ENCODE assay signal across 9 cellular contexts in genomic region chr5:122311400-122311887, GRCh38. TPM values are rescaled to one million over a fixed set of nuclear protein-coding genes. Genes with fewer than 3 reads are reported as not detected.
A peak's percentile ranks its signal among the peaks of the same experiment; 100 is the strongest.
DNase-seq lines count a peak whose midpoint lies in the region; ATAC-seq and TF ChIP-seq lines count a peak whose summit lies in the region.
"Had no signal": no experiment of that assay in that cellular context is flagged by ENCODE, and none has a peak within 500 bp of the region (broad histone marks: within the 10 kb centered on the region; RNA-seq: fewer than 3 reads in every experiment).

No MANE protein-coding gene starts in this region.

- no TSS peak for BruUV-seq in HCT116 (replicated peaks; lab: Mats Ljungman, UMichigan)

- H3K9ac ChIP-seq in HCT116 (ENCODE audit: low read length) (no peak overlapping the region), colonic mucosa (ENCODE audit: low read depth in 2 of 2, low read length in 2 of 2) (peak overlapping the region in 1 of 2 donors; percentile 37)

- H3K27ac ChIP-seq in ACC112 (ENCODE audit: low read depth, low read length) = no peak overlapping the region
- H3K27ac ChIP-seq in HCT116 (ENCODE audit: low read depth, low read length) = no peak overlapping the region
- no peak overlapping the region for H3K27ac ChIP-seq in colonic mucosa
- no peak overlapping the region for H3K27ac ChIP-seq in muscle layer of duodenum (ENCODE audit: low read length)

- H3K27me3 ChIP-seq in ACC112 (ENCODE audit: insufficient read depth, low read length) (peaks cover 57% of the 10 kb centered on the region), HCT116 (ENCODE audit: insufficient read depth, low read length) (peaks cover 12% of the 10 kb centered on the region; the same call in 1 of the 2 replicates), colonic mucosa (no peaks in the 10 kb centered on the region), muscle layer of duodenum (ENCODE audit: low read depth, low read length) (no peaks in the 10 kb centered on the region)

- DNase-seq in HCT116 (ENCODE audit: low read depth, low spot score) (no peak), colonic mucosa (no peak), KBM-7 (no peak), NCI-H1048 (lab: John Stamatoyannopoulos, UW) (no peak)
- no peak for DNase-seq in activated CD8-positive, alpha-beta memory T cell treated with anti-CD3 and anti-CD28 coated beads, Interleukin-2, amount 50 U/mL, for 4 hours
- no peak for DNase-seq in activated CD8-positive, alpha-beta T cell treated with anti-CD3 and anti-CD28 coated beads, Interleukin-2, amount 10 ng/mL, durations not matched to agents 7 days and 5 days
- DNase-seq: activated CD4-positive, alpha-beta T cell treated with anti-CD3 and anti-CD28 coated beads for 1 hour had no signal

- H3K36me3 ChIP-seq in ACC112 (ENCODE audit: insufficient read depth, low read length) (no peaks in the 10 kb centered on the region), HCT116 (ENCODE audit: control insufficient read depth in 1 of 2, insufficient read depth in 2 of 2, low read length in 2 of 2) (no peaks in the 10 kb centered on the region), colonic mucosa (no peaks in the 10 kb centered on the region), muscle layer of duodenum (ENCODE audit: control insufficient read depth in 1 of 2, insufficient read depth in 2 of 2, low read length in 2 of 2) (no peaks in the 10 kb centered on the region)

- CTCF ChIA-PET in HCT116 (lab: Charles Lee) = no interaction called here
- CTCF ChIA-PET in activated CD8-positive, alpha-beta T cell treated with anti-CD3 and anti-CD28 coated beads, Interleukin-2, amount 10 ng/mL, durations not matched to agents 7 days and 5 days (lab: Charles Lee) = no interaction called here

- H3K79me2 ChIP-seq in ACC112 (ENCODE audit: control insufficient read depth, insufficient read depth, low read length, unreplicated experiment) (no peaks in the 10 kb centered on the region), HCT116 (ENCODE audit: insufficient read depth, low read length) (no peaks in the 10 kb centered on the region)

- no peak overlapping the region for H3K4me3 Mint-ChIP-seq in activated CD8-positive, alpha-beta T cell treated with anti-CD3 and anti-CD28 coated beads, Interleukin-2, amount 10 ng/mL, durations not matched to agents 7 days and 5 days

- H3K4me1 Mint-ChIP-seq in activated CD8-positive, alpha-beta T cell treated with anti-CD3 and anti-CD28 coated beads, Interleukin-2, amount 10 ng/mL, durations not matched to agents 7 days and 5 days (ENCODE audit: low read depth) = peaks cover 3% of the 10 kb centered on the region

- H4K20me1 ChIP-seq in HCT116 (ENCODE audit: insufficient read depth) = no peaks in the 10 kb centered on the region

- H3K27me3 Mint-ChIP-seq in activated CD8-positive, alpha-beta T cell treated with anti-CD3 and anti-CD28 coated beads, Interleukin-2, amount 10 ng/mL, durations not matched to agents 7 days and 5 days (ENCODE audit: low read depth) = peaks cover 51% of the 10 kb centered on the region

- no peak for TF ChIP-seq RAD21 in HCT116 (IDR thresholded peaks at IDR 0.05; ENCODE audit: low read depth)

- H3K4me3 ChIP-seq in ACC112 (ENCODE audit: low read depth, low read length) = peak overlapping the region; percentile 59
- H3K4me3 ChIP-seq in HCT116 (replicated peaks in 1 of 2; ENCODE audit: low read depth in 1 of 2, low read length in 2 of 2) = peak overlapping the region in 1 of 2 experiments; percentile 7; a peak in 1 of 4 replicates
- H3K4me3 ChIP-seq in colonic mucosa = peak overlapping the region; percentile 14
- H3K4me3 ChIP-seq in muscle layer of duodenum (ENCODE audit: low read depth in 1 of 2, low read length in 2 of 2) = peak overlapping the region; percentile 27 to 57

- no peaks in the 10 kb centered on the region for H3K9me3 Mint-ChIP-seq in activated CD8-positive, alpha-beta T cell treated with anti-CD3 and anti-CD28 coated beads, Interleukin-2, amount 10 ng/mL, durations not matched to agents 7 days and 5 days (ENCODE audit: insufficient read depth)

- TF ChIP-seq CTCF in HCT116 (IDR thresholded peaks at IDR 0.05 in 2 of 3, conservative IDR thresholded peaks at IDR 0.05 in 1 of 3; ENCODE audit: borderline replicate concordance in 1 of 3, insufficient read depth in 1 of 3, low read depth in 2 of 3, low read length in 2 of 3) = no peak
- TF ChIP-seq CTCF in colonic mucosa (IDR thresholded peaks at IDR 0.05) = no peak

- H3K9me2 ChIP-seq in HCT116 (ENCODE audit: insufficient read depth) = no peaks in the 10 kb centered on the region

- peak overlapping the region; percentile 34; the same call in 1 of the 2 replicates for H3K4me2 ChIP-seq in HCT116 (ENCODE audit: low read length)

- H2AFZ ChIP-seq in ACC112 (ENCODE audit: low read length, unreplicated experiment) (no peak overlapping the region), HCT116 (ENCODE audit: low read depth, low read length, poor library complexity, severe bottlenecking) (no peak overlapping the region)

- no peaks in the 10 kb centered on the region for H3K9me3 ChIP-seq in HCT116 (ENCODE audit: control insufficient read depth in 1 of 2, insufficient read depth in 1 of 2, low read depth in 1 of 2, low read length in 2 of 2)
- no peaks in the 10 kb centered on the region for H3K9me3 ChIP-seq in colonic mucosa
- H3K9me3 ChIP-seq in muscle layer of duodenum (ENCODE audit: control insufficient read depth in 1 of 2, low read length in 2 of 2) = no peaks in the 10 kb centered on the region

- H3K36me3 Mint-ChIP-seq in activated CD8-positive, alpha-beta T cell treated with anti-CD3 and anti-CD28 coated beads, Interleukin-2, amount 10 ng/mL, durations not matched to agents 7 days and 5 days (ENCODE audit: low read depth) = no peaks in the 10 kb centered on the region

- in situ Hi-C loops in KBM-7 (cut with MboI; ENCODE audit: low pct_unique_long_range_greater_than_20kb, low sequenced_read_pairs) = no loop called here

- intact Hi-C loops in HCT116 (cut with micrococcal nuclease) = no loop called here
- intact Hi-C loops in colonic mucosa (cut with DNase I) = no loop called here

- TF ChIP-seq POLR2A in HCT116 (IDR thresholded peaks at IDR 0.05; ENCODE audit: borderline replicate concordance, extremely low read depth, insufficient read depth, insufficient read length) = no peak

- ATAC-seq in HCT116 = no peak
- no peak for ATAC-seq in activated CD8-positive, alpha-beta T cell treated with anti-CD3 and anti-CD28 coated beads, Interleukin-2, amount 10 ng/mL, durations not matched to agents 7 days and 5 days

- no peak overlapping the region for H3K27ac Mint-ChIP-seq in activated CD8-positive, alpha-beta T cell treated with anti-CD3 and anti-CD28 coated beads, Interleukin-2, amount 10 ng/mL, durations not matched to agents 7 days and 5 days

- RAD21 ChIA-PET in HCT116 (lab: Charles Lee; ENCODE audit: low non-redundant PET in 1 of 2, low total read pairs in 2 of 2, uncharacterized antibody in 2 of 2, unreplicated experiment in 2 of 2) = no interaction called here

- H3K4me1 ChIP-seq in ACC112 (ENCODE audit: control insufficient read depth, insufficient read depth, low read length, unreplicated experiment) = peaks cover 6% of the 10 kb centered on the region
- H3K4me1 ChIP-seq in HCT116 (ENCODE audit: control insufficient read depth in 1 of 2, insufficient read depth in 2 of 2, low read length in 2 of 2) = no peaks in the 10 kb centered on the region
- no peaks in the 10 kb centered on the region for H3K4me1 ChIP-seq in colonic mucosa
- peaks cover 0 to 12% of the 10 kb centered on the region in 2 donors for H3K4me1 ChIP-seq in muscle layer of duodenum (ENCODE audit: control insufficient read depth in 1 of 2, insufficient read depth in 2 of 2, low read length in 2 of 2)

- POLR2A ChIA-PET in HCT116 (lab: Charles Lee) = no interaction called here
- POLR2A ChIA-PET in activated CD8-positive, alpha-beta T cell treated with anti-CD3 and anti-CD28 coated beads, Interleukin-2, amount 10 ng/mL, durations not matched to agents 7 days and 5 days (lab: Charles Lee) = no interaction called here

TF ChIP-seq in HCT116, 20 proteins besides CTCF, POLR2A, EP300 and RAD21:
- no peak for TF ChIP-seq SIN3A (IDR thresholded peaks at IDR 0.05; ENCODE audit: low read depth)
- TF ChIP-seq ATF3 (IDR thresholded peaks at IDR 0.05) = no peak
- no peak for TF ChIP-seq ELF1 (IDR thresholded peaks at IDR 0.05; ENCODE audit: borderline replicate concordance, low read depth)
- TF ChIP-seq SRF (IDR thresholded peaks at IDR 0.05; ENCODE audit: low read depth) = no peak
- no peak for TF ChIP-seq REST (IDR thresholded peaks at IDR 0.05; ENCODE audit: low read depth)
TF ChIP-seq in HCT116: peak in this region for 0.

RNA-seq across cellular contexts. Expression of gene SNCAIP, which starts 0.6 kb away (rescaled TPM):
- total RNA-seq in HCT116 (2021; ENCODE audit: unreplicated experiment) = not detected
- polyA plus RNA-seq in HCT116 (2012) = 0.08 and 0.30 TPM in 2 replicates
- total RNA-seq in colonic mucosa = 1 to 10 TPM in 1 of 2 donors, under 1 TPM in 1; 0.84 to 1.3 TPM
- total RNA-seq in activated CD8-positive, alpha-beta T cell treated with anti-CD3 and anti-CD28 coated beads, Interleukin-2, amount 10 ng/mL, durations not matched to agents 7 days and 5 days = not detected
